7 cellular contexts compared by ENCODE assay signal in the genomic region with DNA sequence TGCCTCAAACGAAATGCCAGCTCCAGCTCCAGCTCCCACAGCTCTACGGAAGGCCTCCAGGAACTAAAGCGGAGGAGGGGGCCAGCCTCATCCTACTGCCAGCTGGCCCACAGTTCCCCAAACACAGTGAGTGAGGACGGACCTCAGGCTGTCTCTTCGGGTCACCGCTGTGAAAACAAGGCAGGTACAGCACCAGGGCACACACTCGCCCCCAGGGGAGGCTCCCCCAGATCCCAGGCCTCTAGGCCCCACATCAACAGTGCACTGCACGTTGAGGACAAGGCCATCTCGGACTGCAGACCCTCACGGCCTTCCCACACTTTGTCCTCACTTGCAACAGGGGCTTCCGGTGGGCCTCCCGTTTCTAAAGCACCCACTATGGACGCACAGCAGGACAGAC.
DNase-seq lines count a peak whose midpoint lies in the region; ATAC-seq and TF ChIP-seq lines count a peak whose summit lies in the region.
"Not testable (repeated sequence)": the region's sequence is repeated elsewhere in the genome, so short reads cannot be mapped to it uniquely, and the experiment has no call there.

No MANE protein-coding gene starts in this region.

- H3K36me3 ChIP-seq in lower lobe of right lung, spleen, upper lobe of right lung: not testable (repeated sequence)

- not testable (repeated sequence) for H3K36me3 Mint-ChIP-seq in CD14-positive monocyte; natural killer cell treated with Interleukin-12 subunit alpha and Interleukin-12 subunit beta and Interleukin-15 and Interleukin-18, amount 100 ng/mL, for 72 hours

- H3K27ac ChIP-seq in lower lobe of right lung, spleen, upper lobe of right lung: not testable (repeated sequence)

- TF ChIP-seq CTCF in CD14-positive monocyte (IDR thresholded peaks at IDR 0.05); lower lobe of right lung (IDR thresholded peaks at IDR 0.05); spleen (IDR thresholded peaks at IDR 0.05 in 8 of 11, conservative IDR thresholded peaks at IDR 0.05 in 3 of 11); upper lobe of right lung (IDR thresholded peaks at IDR 0.05): not testable (repeated sequence)

- H3K4me3 ChIP-seq in lower lobe of right lung, spleen, upper lobe of right lung: not testable (repeated sequence)

- H3K4me1 ChIP-seq in lower lobe of right lung, spleen, upper lobe of right lung: not testable (repeated sequence)

- TF ChIP-seq POLR2A in spleen (IDR thresholded peaks at IDR 0.05), result not testable (repeated sequence)

- not testable (repeated sequence) for H3K27me3 Mint-ChIP-seq in CD14-positive monocyte (ENCODE audit: low read depth in 3 of 3); natural killer cell treated with Interleukin-12 subunit alpha and Interleukin-12 subunit beta and Interleukin-15 and Interleukin-18, amount 100 ng/mL, for 72 hours

- not testable (repeated sequence) for ATAC-seq in Right ventricle myocardium superior (ENCODE audit: poor library complexity); left ventricle myocardium superior; lower lobe of right lung; natural killer cell treated with Interleukin-12 subunit alpha and Interleukin-12 subunit beta and Interleukin-15 and Interleukin-18, amount 100 ng/mL, for 72 hours; upper lobe of right lung

- not testable (repeated sequence) for H3K4me3 Mint-ChIP-seq in CD14-positive monocyte; natural killer cell treated with Interleukin-12 subunit alpha and Interleukin-12 subunit beta and Interleukin-15 and Interleukin-18, amount 100 ng/mL, for 72 hours

- not testable (repeated sequence) for H3K9me3 ChIP-seq in lower lobe of right lung, spleen, upper lobe of right lung

- not testable (repeated sequence) for H3K27me3 ChIP-seq in lower lobe of right lung (ENCODE audit: low read depth); spleen (replicated peaks in 1 of 7); upper lobe of right lung

- not testable (repeated sequence) for H3K9me3 Mint-ChIP-seq in CD14-positive monocyte; natural killer cell treated with Interleukin-12 subunit alpha and Interleukin-12 subunit beta and Interleukin-15 and Interleukin-18, amount 100 ng/mL, for 72 hours

- peak; percentile 25 for DNase-seq in CD14-positive monocyte (ENCODE audit: low spot score)
- peak; percentile 17 for DNase-seq in Right ventricle myocardium superior
- peak; percentile 11 for DNase-seq in left ventricle myocardium superior
- DNase-seq in lower lobe of right lung, result peak; percentile 14
- DNase-seq in natural killer cell treated with Interleukin-12 subunit alpha and Interleukin-12 subunit beta and Interleukin-15 and Interleukin-18, amount 100 ng/mL, for 72 hours (ENCODE audit: low spot score), result peak; percentile 15
- DNase-seq in spleen, result peak; percentile 35
- peak; percentile 36 for DNase-seq in upper lobe of right lung

- H3K27ac Mint-ChIP-seq in CD14-positive monocyte; natural killer cell treated with Interleukin-12 subunit alpha and Interleukin-12 subunit beta and Interleukin-15 and Interleukin-18, amount 100 ng/mL, for 72 hours: not testable (repeated sequence)

- not testable (repeated sequence) for H3K4me1 Mint-ChIP-seq in CD14-positive monocyte; natural killer cell treated with Interleukin-12 subunit alpha and Interleukin-12 subunit beta and Interleukin-15 and Interleukin-18, amount 100 ng/mL, for 72 hours (ENCODE audit: low read depth in 2 of 2)

- intact Hi-C loops in CD14-positive monocyte (cut with micrococcal nuclease); Right ventricle myocardium superior (cut with DNase I); left ventricle myocardium superior (cut with micrococcal nuclease); lower lobe of right lung (cut with DNase I); spleen (cut with DNase I; ENCODE audit: low total_unique reads); upper lobe of right lung (cut with DNase I): not testable (repeated sequence)

- WGBS in spleen, 5 donors, result 95% methylated on average over 5 of the region's 13 CpGs; no CpG with 5 or more reads in 4 of the 5 donors
